ENCODE assay signal across 8 cellular contexts in the genomic region with DNA sequence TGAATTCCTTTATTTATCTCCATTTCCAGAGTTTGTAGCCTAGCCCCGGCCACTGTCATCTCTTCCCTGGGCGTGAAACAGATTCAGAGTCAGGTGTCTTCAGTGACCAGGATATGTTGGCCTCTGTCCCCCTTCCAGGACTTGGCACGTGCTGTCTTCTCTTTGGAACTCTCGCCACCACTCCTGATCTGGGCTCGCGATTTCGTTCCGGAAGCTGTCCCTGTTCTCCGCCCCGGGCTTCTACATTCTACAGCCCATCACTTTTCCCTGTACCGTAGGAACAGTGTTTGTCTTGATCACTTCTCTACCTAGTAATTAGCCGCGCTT. TPM values are rescaled to one million over a fixed set of nuclear protein-coding genes. Genes with fewer than 3 reads are reported as not detected.
DNase-seq lines count a peak whose midpoint lies in the region; ATAC-seq and FAIRE-seq lines count a peak whose summit lies in the region.

No MANE protein-coding gene starts in this region.

- no peaks in the 10 kb centered on the region for H3K36me3 Mint-ChIP-seq in activated naive CD4-positive, alpha-beta T cell treated with anti-CD3 and anti-CD28 coated beads, Interleukin-2, amount 50 U/mL, for 24 hours

- H3K4me1 Mint-ChIP-seq in activated naive CD4-positive, alpha-beta T cell treated with anti-CD3 and anti-CD28 coated beads, Interleukin-2, amount 50 U/mL, for 24 hours: peaks cover 33% of the 10 kb centered on the region

- intact Hi-C loops in posterior vena cava (cut with DNase I): loop anchor here (2.0 to 5.0 kb wide), 2 partner anchors 80 to 83 kb away; partner anchors contain the start of gene GGT7 (in 1 of the 2)

- H3K9me3 ChIP-seq in NT2/D1 (ENCODE audit: insufficient read depth, low read length): peaks cover 3% of the 10 kb centered on the region; the same call in 1 of the 2 replicates

- H3K9ac ChIP-seq in NT2/D1 (ENCODE audit: insufficient read length, low read depth): peak overlapping the region; percentile 93

- no peaks in the 10 kb centered on the region for H3K9me3 Mint-ChIP-seq in activated naive CD4-positive, alpha-beta T cell treated with anti-CD3 and anti-CD28 coated beads, Interleukin-2, amount 50 U/mL, for 24 hours

- no peak for ATAC-seq in HG02852 (IDR thresholded peaks at IDR 0.05; ENCODE audit: unreplicated experiment)

- no peak for FAIRE-seq in urothelium cell line (lab: Jason Lieb, UNC)

- peak overlapping the region; percentile 96 for H3K4me3 Mint-ChIP-seq in activated naive CD4-positive, alpha-beta T cell treated with anti-CD3 and anti-CD28 coated beads, Interleukin-2, amount 50 U/mL, for 24 hours

- H3K27ac Mint-ChIP-seq in activated naive CD4-positive, alpha-beta T cell treated with anti-CD3 and anti-CD28 coated beads, Interleukin-2, amount 50 U/mL, for 24 hours: peak overlapping the region; percentile 98

- peak overlapping the region; percentile 77 for H3K4me3 ChIP-seq in NT2/D1 (ENCODE audit: insufficient read length, low read depth)

- no peaks in the 10 kb centered on the region for H3K27me3 ChIP-seq in NT2/D1 (ENCODE audit: insufficient read depth, insufficient read length)

- H3K36me3 ChIP-seq in NT2/D1 (ENCODE audit: insufficient read depth, insufficient read length, low read length): peaks cover 14% of the 10 kb centered on the region

- no peak for DNase-seq in activated naive CD4-positive, alpha-beta T cell treated with Interleukin-2 at 50 U/mL for 16 hours
- DNase-seq in NT2/D1 (ENCODE audit: low read depth, low spot score) (no peak), cerebellum (ENCODE audit: low spot score) (peak; percentile 69), lung microvascular endothelial cell (ENCODE audit: low read depth in 2 of 2) (peak; percentile 43 to 56), urothelium cell line (ENCODE audit: low spot score) (peak; percentile 62), posterior vena cava (ENCODE audit: low spot score) (no peak)

- no peaks in the 10 kb centered on the region for H3K27me3 Mint-ChIP-seq in activated naive CD4-positive, alpha-beta T cell treated with anti-CD3 and anti-CD28 coated beads, Interleukin-2, amount 50 U/mL, for 24 hours

- H3K4me1 ChIP-seq in NT2/D1 (ENCODE audit: insufficient read depth, insufficient read length): peaks cover 2% of the 10 kb centered on the region

RNA-seq across cellular contexts. Expression of gene GSS, which starts 0.7 kb away (rescaled TPM):
- 25.7 TPM for total RNA-seq in cerebellum
- total RNA-seq in lung microvascular endothelial cell: 54.3 and 61.1 TPM in 2 replicates
- 10 to 100 TPM; 23.2 to 25.5 TPM for total RNA-seq in posterior vena cava

RNA-seq across cellular contexts. Expression of gene MYH7B, which starts 0.8 kb away (rescaled TPM):
- total RNA-seq in cerebellum: 0.45 TPM
- total RNA-seq in lung microvascular endothelial cell: under 0.01 TPM in 2 replicates
- total RNA-seq in posterior vena cava: under 1 TPM; 0.42 to 0.57 TPM

Comparison
In these comparisons a context has a peak if more than half of its experiments do, and no peak if none do; other contexts are left out.
1. DNase-seq: peak in cerebellum (single experiment), lung microvascular endothelial cell (2 of 2) and urothelium cell line (single experiment); none in activated naive CD4-positive, alpha-beta T cell treated with Interleukin-2 at 50 U/mL for 16 hours (single experiment), NT2/D1 (single experiment) and posterior vena cava (single experiment).